Comparison of ENCODE assay signal across 22 cellular contexts in genomic region chr7:83672157-83672556, GRCh38. TPM values are rescaled to one million over a fixed set of nuclear protein-coding genes. Genes with fewer than 3 reads are reported as not detected.
"Had no signal": no experiment of that assay in that cellular context is flagged by ENCODE, and none has a peak within 500 bp of the region (broad histone marks: within the 10 kb centered on the region; RNA-seq: fewer than 3 reads in every experiment).

No MANE protein-coding gene starts in this region.

- H3K9me3 Mint-ChIP-seq: activated naive CD4-positive, alpha-beta T cell treated with anti-CD3 and anti-CD28 coated beads, Interleukin-2, amount 50 U/mL, for 72 hours; stimulated activated naive CD8-positive, alpha-beta T cell treated with anti-CD3 and anti-CD28 coated beads, Interleukin-15, Interleukin-2, amounts not matched to agents 100 ng/mL and 50 ng/mL, for 24 hours had no signal

- H3K4me1 Mint-ChIP-seq: activated CD8-positive, alpha-beta memory T cell treated with anti-CD3 and anti-CD28 coated beads, Interleukin-2, amount 10 ng/mL, durations not matched to agents 7 days and 5 days; central memory CD8-positive, alpha-beta T cell; naive thymus-derived CD8-positive, alpha-beta T cell had no signal

- H3K9me3 ChIP-seq: body of pancreas, mucosa of descending colon, testis had no signal

- H3K4me1 ChIP-seq: body of pancreas, testis had no signal

- H3K27me3 Mint-ChIP-seq: activated CD8-positive, alpha-beta memory T cell treated with anti-CD3 and anti-CD28 coated beads, Interleukin-2, amount 10 ng/mL, durations not matched to agents 7 days and 5 days; central memory CD8-positive, alpha-beta T cell; effector memory CD8-positive, alpha-beta T cell; naive thymus-derived CD8-positive, alpha-beta T cell; stimulated activated naive CD8-positive, alpha-beta T cell treated with anti-CD3 and anti-CD28 coated beads, Interleukin-15, Interleukin-2, amounts not matched to agents 100 ng/mL and 50 ng/mL, for 24 hours had no signal

- H3K4me3 Mint-ChIP-seq: activated CD8-positive, alpha-beta memory T cell treated with anti-CD3 and anti-CD28 coated beads, Interleukin-2, amount 10 ng/mL, durations not matched to agents 7 days and 5 days; activated T-cell treated with anti-CD3 and anti-CD28 coated beads, Interleukin-2, amount 50 U/mL, for 4 hours; central memory CD8-positive, alpha-beta T cell; effector memory CD8-positive, alpha-beta T cell; naive thymus-derived CD8-positive, alpha-beta T cell; stimulated activated naive CD8-positive, alpha-beta T cell treated with anti-CD3 and anti-CD28 coated beads, Interleukin-15, Interleukin-2, amounts not matched to agents 100 ng/mL and 50 ng/mL, for 24 hours had no signal

- ATAC-seq: activated CD8-positive, alpha-beta memory T cell treated with anti-CD3 and anti-CD28 coated beads, Interleukin-2, amount 10 ng/mL, durations not matched to agents 7 days and 5 days; activated naive CD4-positive, alpha-beta T cell treated with anti-CD3 and anti-CD28 coated beads, Interleukin-2, amount 50 U/mL, for 72 hours; activated T-cell treated with anti-CD3 and anti-CD28 coated beads, Interleukin-2, amount 50 U/mL, for 4 hours; body of pancreas; effector memory CD8-positive, alpha-beta T cell; left lobe of liver; mucosa of descending colon; naive thymus-derived CD8-positive, alpha-beta T cell had no signal

- H3K27me3 ChIP-seq: body of pancreas, testis had no signal

- FAIRE-seq: islet of Langerhans had no signal

- DNase-seq: activated CD4-positive, alpha-beta T cell treated with anti-CD3 and anti-CD28 coated beads for 1 hour; activated CD4-positive, alpha-beta T cell treated with anti-CD3 and anti-CD28 coated beads, Interleukin-2, amount 50 U/mL, for 48 hours; activated CD8-positive, alpha-beta memory T cell treated with anti-CD3 and anti-CD28 coated beads, Interleukin-2, amount 10 ng/mL, durations not matched to agents 7 days and 5 days; activated effector memory CD4-positive, alpha-beta T cell treated with anti-CD3 and anti-CD28 coated beads, Interleukin-2, amount 50 U/mL, for 16 hours; activated T-cell treated with anti-CD3 and anti-CD28 coated beads, Interleukin-2, amount 50 U/mL, for 4 hours; amniotic stem cell; body of pancreas; effector memory CD8-positive, alpha-beta T cell; erythroblast; hypothalamus; mammary epithelial cell; mucosa of descending colon; naive thymus-derived CD8-positive, alpha-beta T cell; stimulated activated CD4-positive, alpha-beta T cell treated with anti-CD3 and anti-CD28 coated beads, Interleukin-12 subunit alpha, Interleukin-12 subunit beta, amount 100 ng/mL, for 4 hours; stimulated activated CD4-positive, alpha-beta T cell treated with anti-CD3 and anti-CD28 coated beads, Interleukin-4, amount 100 ng/mL, for 1 hour; T-helper 9 cell; testis had no signal

- H3K4me3 ChIP-seq: body of pancreas, mucosa of descending colon had no signal

- H3K27ac ChIP-seq: body of pancreas, testis had no signal

- H3K27ac Mint-ChIP-seq: activated CD8-positive, alpha-beta memory T cell treated with anti-CD3 and anti-CD28 coated beads, Interleukin-2, amount 10 ng/mL, durations not matched to agents 7 days and 5 days; activated naive CD4-positive, alpha-beta T cell treated with anti-CD3 and anti-CD28 coated beads, Interleukin-2, amount 50 U/mL, for 72 hours; effector memory CD8-positive, alpha-beta T cell; naive thymus-derived CD8-positive, alpha-beta T cell; stimulated activated naive CD8-positive, alpha-beta T cell treated with anti-CD3 and anti-CD28 coated beads, Interleukin-15, Interleukin-2, amounts not matched to agents 100 ng/mL and 50 ng/mL, for 24 hours had no signal

RNA-seq across cellular contexts. Expression of gene SEMA3E, which starts 23.2 kb away (rescaled TPM):
- total RNA-seq: activated CD8-positive, alpha-beta memory T cell treated with anti-CD3 and anti-CD28 coated beads, Interleukin-2, amount 10 ng/mL, durations not matched to agents 7 days and 5 days; activated naive CD4-positive, alpha-beta T cell treated with anti-CD3 and anti-CD28 coated beads, Interleukin-2, amount 50 U/mL, for 72 hours; activated T-cell treated with anti-CD3 and anti-CD28 coated beads, Interleukin-2, amount 50 U/mL, for 4 hours; naive thymus-derived CD8-positive, alpha-beta T cell had no signal
- polyA plus RNA-seq: naive thymus-derived CD8-positive, alpha-beta T cell had no signal
